10 cellular contexts compared by ENCODE assay signal in genomic region chr19:21850636-21851255, GRCh38. TPM values are rescaled to one million over a fixed set of nuclear protein-coding genes. Genes with fewer than 3 reads are reported as not detected.
DNase-seq lines count a peak whose midpoint lies in the region; ATAC-seq and TF ChIP-seq lines count a peak whose summit lies in the region.
"Had no signal": no experiment of that assay in that cellular context is flagged by ENCODE, and none has a peak within 500 bp of the region (broad histone marks: within the 10 kb centered on the region; RNA-seq: fewer than 3 reads in every experiment).

No MANE protein-coding gene starts in this region.

- no peak for TF ChIP-seq POLR2A in esophagus muscularis mucosa (IDR thresholded peaks at IDR 0.05; ENCODE audit: low read depth)
- TF ChIP-seq POLR2A in prostate gland (IDR thresholded peaks at IDR 0.05): no peak

- ATAC-seq in HG03175 (IDR thresholded peaks at IDR 0.05; ENCODE audit: unreplicated experiment): no peak
- no peak for ATAC-seq in HG03135 (IDR thresholded peaks at IDR 0.05; ENCODE audit: unreplicated experiment)

- DNase-seq in EL (peak; percentile 9), SJSA1 (ENCODE audit: low read depth in 1 of 2, low spot score in 2 of 2) (no peak), esophagus muscularis mucosa (ENCODE audit: extremely low spot score) (no peak), prostate gland (ENCODE audit: low spot score) (no peak), NCI-H2029 (lab: John Stamatoyannopoulos, UW) (no peak), NCI-H2081 (lab: John Stamatoyannopoulos, UW) (no peak)
- DNase-seq: cerebellar nuclear complex, NCI-H226 had no signal

- peaks cover 6% of the 10 kb centered on the region for H3K36me3 ChIP-seq in SJSA1
- H3K36me3 ChIP-seq in esophagus muscularis mucosa: peaks cover 0 to 28% (median 20%) of the 10 kb centered on the region in 4 donors
- no peaks in the 10 kb centered on the region for H3K36me3 ChIP-seq in prostate gland

- intact Hi-C loops in esophagus muscularis mucosa (cut with DNase I): loop anchor here (10.0 kb wide), 2 partner anchors 86 to 346 kb away; partner anchors contain the start of genes ZNF100 and ZNF429
- intact Hi-C loops in prostate gland (cut with DNase I): loop anchor here (10.0 kb wide), 1 partner anchor 86 kb away; the partner anchor contains the start of gene ZNF100

- no peak overlapping the region for H3K27ac ChIP-seq in SJSA1
- peak overlapping the region in 2 of 4 donors; percentile 87 to 88 for H3K27ac ChIP-seq in esophagus muscularis mucosa (replicated peaks in 1 of 4)
- no peak overlapping the region for H3K27ac ChIP-seq in prostate gland

- H3K9me3 ChIP-seq in SJSA1 (replicated peaks) (peaks cover 20% of the 10 kb centered on the region), esophagus muscularis mucosa (no peaks in the 10 kb centered on the region), prostate gland (no peaks in the 10 kb centered on the region)

- no peak for TF ChIP-seq EP300 in esophagus muscularis mucosa (IDR thresholded peaks at IDR 0.05)

- 62% methylated on average over 6 of the region's 10 CpGs for WGBS in esophagus muscularis mucosa
- WGBS in prostate gland: 28% methylated on average over 10 of the region's 10 CpGs

- no peaks in the 10 kb centered on the region for H3K4me1 ChIP-seq in SJSA1 (replicated peaks)
- peaks cover 10 to 22% (median 16%) of the 10 kb centered on the region in 4 donors for H3K4me1 ChIP-seq in esophagus muscularis mucosa
- no peaks in the 10 kb centered on the region for H3K4me1 ChIP-seq in prostate gland (replicated peaks)

- no peaks in the 10 kb centered on the region for H3K27me3 ChIP-seq in SJSA1 (replicated peaks)
- H3K27me3 ChIP-seq in esophagus muscularis mucosa: no peaks in the 10 kb centered on the region
- no peaks in the 10 kb centered on the region for H3K27me3 ChIP-seq in prostate gland (replicated peaks; ENCODE audit: insufficient read depth)

- H3K4me3 ChIP-seq in SJSA1: peak overlapping the region; percentile 49
- H3K4me3 ChIP-seq in esophagus muscularis mucosa: peak overlapping the region; percentile 77 to 88 (median 85)
- H3K4me3 ChIP-seq in prostate gland: peak overlapping the region; percentile 54 to 58

- TF ChIP-seq CTCF in esophagus muscularis mucosa (IDR thresholded peaks at IDR 0.05) (no peak), prostate gland (IDR thresholded peaks at IDR 0.05) (no peak)

RNA-seq across cellular contexts. Expression of gene ZNF43, which starts 14.8 kb away (rescaled TPM):
- 1.8 and 3.9 TPM in 2 replicates for total RNA-seq in SJSA1 (2014; rRNA removed; shearing (Covaris generic))
- total RNA-seq in esophagus muscularis mucosa: 10 to 100 TPM in 1 of 4 donors, 1 to 10 TPM in 3; 7.6 to 10.4 (median 8.1) TPM
- 10 to 100 TPM; 21.6 to 21.8 TPM for total RNA-seq in prostate gland
